Comparison of ENCODE assay signal across 1 cellular context in genomic region chr20:38962044-38962897, GRCh38.
TF ChIP-seq lines count a peak whose summit lies in the region.

Gene DHX35 (plus strand): TSS chr20:38962344. CDS start chr20:38962368, 24 bp downstream.

TF ChIP-seq in HEK293, 187 proteins besides CTCF, POLR2A, EP300 and RAD21 (continued from another document and continues in another):
- TF ChIP-seq ZFHX2 (tag by site-specific recombination; conservative IDR thresholded peaks at IDR 0.05): peak; percentile 94
- 0 out of 2 replicates have a peak, but pooled peaks have one; percentile 15 for TF ChIP-seq ZBTB8A (tag by site-specific recombination; IDR thresholded peaks at IDR 0.05)
- TF ChIP-seq HOXA7 (CRISPR knock-in tag; IDR thresholded peaks at IDR 0.05; ENCODE audit: borderline replicate concordance): no peak
- no peak for TF ChIP-seq PRDM1 (tag by site-specific recombination; IDR thresholded peaks at IDR 0.05)
- TF ChIP-seq PATZ1 (tag by site-specific recombination; IDR thresholded peaks at IDR 0.05): peak; percentile 94
- TF ChIP-seq ZNF701 (tag by site-specific recombination; IDR thresholded peaks at IDR 0.05): no peak
- TF ChIP-seq ZNF518A (tag by site-specific recombination; conservative IDR thresholded peaks at IDR 0.05; ENCODE audit: low read depth): peak; percentile 44; the same call in 1 of the 2 replicates
- TF ChIP-seq ZNF292 (tag by site-specific recombination; IDR thresholded peaks at IDR 0.05; ENCODE audit: borderline replicate concordance, low read depth): no peak
- no peak; the same call in 1 of the 2 replicates for TF ChIP-seq ZNF24 (tag by site-specific recombination; IDR thresholded peaks at IDR 0.05)
- no peak for TF ChIP-seq ZNF791 (tag by site-specific recombination; IDR thresholded peaks at IDR 0.05)
- peak; percentile 87 for TF ChIP-seq GLIS1 (tag by site-specific recombination; IDR thresholded peaks at IDR 0.05)
- TF ChIP-seq IKZF3 (tag by site-specific recombination; IDR thresholded peaks at IDR 0.05): no peak
- no peak for TF ChIP-seq ZNF549 (tag by site-specific recombination; IDR thresholded peaks at IDR 0.05)
- TF ChIP-seq KLF1 (tag by site-specific recombination; IDR thresholded peaks at IDR 0.05): peak; percentile 95
- TF ChIP-seq ZNF501 (tag by site-specific recombination; IDR thresholded peaks at IDR 0.05): peak; percentile 24; the same call in 1 of the 2 replicates
- TF ChIP-seq ZNF596 (tag by site-specific recombination; IDR thresholded peaks at IDR 0.05): no peak
- TF ChIP-seq ZNF768 (tag by site-specific recombination; IDR thresholded peaks at IDR 0.05): no peak
- no peak for TF ChIP-seq PBX3 (CRISPR knock-in tag; IDR thresholded peaks at IDR 0.05)
- no peak for TF ChIP-seq ZNF426 (tag by site-specific recombination; IDR thresholded peaks at IDR 0.05)
- no peak for TF ChIP-seq TCF7L2 (IDR thresholded peaks at IDR 0.05; ENCODE audit: borderline replicate concordance, low read depth, low read length)
- no peak for TF ChIP-seq ZNF843 (tag by site-specific recombination; IDR thresholded peaks at IDR 0.05)
- no peak for TF ChIP-seq ZNF707 (tag by site-specific recombination; IDR thresholded peaks at IDR 0.05)
- TF ChIP-seq ZNF514 (tag by site-specific recombination; IDR thresholded peaks at IDR 0.05): no peak
- TF ChIP-seq ZBTB10 (tag by site-specific recombination; IDR thresholded peaks at IDR 0.05): peak; percentile 92
- TF ChIP-seq ZSCAN30 (tag by site-specific recombination; IDR thresholded peaks at IDR 0.05): peak; percentile 34; the same call in 1 of the 2 replicates
- TF ChIP-seq SP3 (tag by site-specific recombination; IDR thresholded peaks at IDR 0.05): peak; percentile 98
- TF ChIP-seq ZNF223 (tag by site-specific recombination; IDR thresholded peaks at IDR 0.05): no peak
- TF ChIP-seq ZNF561 (tag by site-specific recombination; IDR thresholded peaks at IDR 0.05; ENCODE audit: borderline replicate concordance): peak; percentile 52
- TF ChIP-seq RBAK (tag by site-specific recombination; IDR thresholded peaks at IDR 0.05): no peak
- TF ChIP-seq TRIM28 (IDR thresholded peaks at IDR 0.05; ENCODE audit: borderline replicate concordance, low read length): 0 out of 2 replicates have a peak, but pooled peaks have one; percentile 40
- no peak for TF ChIP-seq ZNF155 (tag by site-specific recombination; IDR thresholded peaks at IDR 0.05)
- TF ChIP-seq ZNF391 (tag by site-specific recombination; IDR thresholded peaks at IDR 0.05; ENCODE audit: borderline replicate concordance, low read depth): no peak
- no peak for TF ChIP-seq ZNF398 (tag by site-specific recombination; IDR thresholded peaks at IDR 0.05)
- no peak for TF ChIP-seq ZNF830 (tag by site-specific recombination; IDR thresholded peaks at IDR 0.05; ENCODE audit: low read depth)
- no peak for TF ChIP-seq ZNF560 (tag by site-specific recombination; IDR thresholded peaks at IDR 0.05; ENCODE audit: borderline replicate concordance)
- no peak for TF ChIP-seq ZNF18 (tag by site-specific recombination; IDR thresholded peaks at IDR 0.05)
- TF ChIP-seq ZNF132 (tag by site-specific recombination; IDR thresholded peaks at IDR 0.05; ENCODE audit: borderline replicate concordance): no peak
- TF ChIP-seq ZNF169 (tag by site-specific recombination; IDR thresholded peaks at IDR 0.05): no peak
- no peak for TF ChIP-seq ZBTB11 (tag by site-specific recombination; conservative IDR thresholded peaks at IDR 0.05; ENCODE audit: low read depth)
- TF ChIP-seq ZNF488 (tag by site-specific recombination; IDR thresholded peaks at IDR 0.05): no peak
- no peak for TF ChIP-seq ZNF146 (tag by site-specific recombination; IDR thresholded peaks at IDR 0.05)
- peak; percentile 83 for TF ChIP-seq ZBTB26 (tag by site-specific recombination; optimal IDR thresholded peaks at IDR 0.05)
- TF ChIP-seq ZNF677 (tag by site-specific recombination; IDR thresholded peaks at IDR 0.05): no peak
